ENCODE assay signal across 8 cellular contexts in genomic region chr17:31548709-31549108, GRCh38.
DNase-seq lines count a peak whose midpoint lies in the region; ATAC-seq and TF ChIP-seq lines count a peak whose summit lies in the region.

No MANE protein-coding gene starts in this region.

- H3K36me3 ChIP-seq in muscle layer of colon (ENCODE audit: insufficient read depth, low read length), result no peaks in the 10 kb centered on the region

- H3K27ac ChIP-seq in muscle layer of colon (ENCODE audit: low read depth, low read length), result peak overlapping the region; percentile 87

- H3K4me3 Mint-ChIP-seq in IgD-negative memory B cell, result peak overlapping the region; percentile 86 to 96 (median 94)

- ATAC-seq in GM19035 (IDR thresholded peaks at IDR 0.05; ENCODE audit: unreplicated experiment), result no peak

- H3K4me1 ChIP-seq in muscle layer of colon (ENCODE audit: insufficient read depth, low read length), result no peaks in the 10 kb centered on the region

- H3K27me3 ChIP-seq in muscle layer of colon (ENCODE audit: control insufficient read depth in 1 of 2, insufficient read depth in 2 of 2, low read length in 2 of 2), result no peaks in the 10 kb centered on the region

- CTCF ChIA-PET in AG04449 (lab: Yijun Ruan, JAX), result interaction anchor here (2.3 kb wide), 1 partner anchor 9 kb away, joined by 7 read pairs; no protein-coding TSS in a partner anchor

- peaks cover 19 to 33% (median 21%) of the 10 kb centered on the region in 3 donors for H3K4me1 Mint-ChIP-seq in IgD-negative memory B cell

- no peaks in the 10 kb centered on the region for H3K9me3 ChIP-seq in muscle layer of colon (ENCODE audit: low read length)

- H3K36me3 Mint-ChIP-seq in IgD-negative memory B cell, result no peaks in the 10 kb centered on the region

- peak overlapping the region; percentile 87 for H3K4me3 ChIP-seq in AG04449 (ENCODE audit: low read depth, low read length)
- H3K4me3 ChIP-seq in cardiac fibroblast (replicated peaks in 1 of 2; ENCODE audit: low read depth in 2 of 2, low read length in 2 of 2), result peak overlapping the region; percentile 73 to 83
- H3K4me3 ChIP-seq in muscle layer of colon (ENCODE audit: low read depth in 1 of 2, low read length in 2 of 2), result peak overlapping the region in 1 of 2 donors; percentile 78

- H3K9ac ChIP-seq in muscle layer of colon (ENCODE audit: low read length), result no peak overlapping the region

- POLR2A ChIA-PET in AG04449 (lab: Yijun Ruan, JAX), result no interaction called here

- DNase-seq in AG04449 (ENCODE audit: low read depth, low spot score), result no peak
- DNase-seq in cardiac fibroblast (ENCODE audit: low read depth in 2 of 2), result no peak
- DNase-seq in hippocampal formation (lab: John Stamatoyannopoulos, UW), result no peak
- no peak for DNase-seq in LoVo (ENCODE audit: low spot score)
- no peak for DNase-seq in EL

- peaks cover 1% of the 10 kb centered on the region for H3K27me3 Mint-ChIP-seq in IgD-negative memory B cell

- TF ChIP-seq CTCF in AG04449 (IDR thresholded peaks at IDR 0.05; ENCODE audit: insufficient read depth, low read length, missing control alignments) (no peak), cardiac fibroblast (IDR thresholded peaks at IDR 0.05; ENCODE audit: low read depth, low read length) (no peak)

- no peaks in the 10 kb centered on the region for H3K9me3 Mint-ChIP-seq in IgD-negative memory B cell

- peak overlapping the region; percentile 61 to 79 (median 76) for H3K27ac Mint-ChIP-seq in IgD-negative memory B cell
